8 cellular contexts compared by ENCODE assay signal in the genomic region with DNA sequence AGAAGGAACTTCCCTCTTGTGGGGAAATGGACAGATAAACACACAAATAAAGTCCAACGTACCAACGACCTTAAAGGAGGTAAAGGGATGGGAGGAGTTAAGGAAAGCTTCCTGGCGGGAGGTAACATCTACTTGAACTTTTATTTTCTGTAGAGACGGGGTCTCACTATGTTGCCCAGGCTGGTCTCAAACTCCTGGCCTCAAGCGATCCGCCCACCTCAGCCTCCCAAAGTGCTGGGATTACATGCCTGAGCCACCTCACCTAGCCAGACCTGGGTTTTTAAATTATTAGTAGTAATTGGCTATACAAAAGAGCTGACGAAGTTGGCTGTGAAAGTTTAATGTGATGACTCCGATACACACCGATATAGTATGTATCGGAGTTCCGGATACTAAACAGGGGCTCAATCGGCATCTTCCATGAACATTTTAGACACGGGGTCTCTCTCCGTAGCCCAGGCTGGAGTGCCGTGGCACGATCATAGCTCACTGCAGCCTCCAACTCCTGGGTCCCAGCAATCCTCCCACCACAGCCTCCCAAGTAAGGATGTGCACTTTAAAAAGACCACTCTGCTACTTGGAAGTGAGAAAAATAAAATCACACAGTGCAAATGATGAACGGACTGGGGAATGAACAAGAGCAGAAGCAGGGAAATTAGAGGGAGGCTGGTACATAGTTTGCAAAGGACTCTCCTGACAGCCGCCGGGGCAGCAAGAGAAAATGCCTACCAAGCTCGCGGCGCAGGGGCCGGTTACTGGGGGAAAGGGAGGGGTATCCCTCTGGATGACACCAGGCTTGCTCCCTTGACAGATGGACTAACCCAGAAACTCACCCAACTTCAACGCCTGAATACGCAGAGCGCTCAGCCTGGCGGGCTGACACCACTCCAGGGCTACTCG. TPM values are rescaled to one million over a fixed set of nuclear protein-coding genes. Genes with fewer than 3 reads are reported as not detected.
DNase-seq lines count a peak whose midpoint lies in the region; ATAC-seq, FAIRE-seq and TF ChIP-seq lines count a peak whose summit lies in the region.

No MANE protein-coding gene starts in this region.

- no peak for DNase-seq in cardiac muscle cell (ENCODE audit: low read depth in 1 of 2, low spot score in 1 of 2)
- DNase-seq in cardiac septum (ENCODE audit: low spot score), result no peak
- no peak for DNase-seq in astrocyte (ENCODE audit: low read depth)
- no peak for DNase-seq in lower lobe of right lung
- DNase-seq in uterus, result no peak
- no peak for DNase-seq in frontal cortex (ENCODE audit: low spot score in 2 of 2)
- no peak for DNase-seq in NCI-H345 treated with DMSO at 0.1 percent for 48 hours (lab: John Stamatoyannopoulos, UW; ENCODE audit: unreplicated experiment)
- no peak for DNase-seq in DMS 273 treated with DMSO at 0.1 percent for 48 hours (lab: John Stamatoyannopoulos, UW)

- H3K79me2 ChIP-seq in astrocyte (ENCODE audit: insufficient read depth, low read length), result peaks cover 52% of the 10 kb centered on the region

- peak overlapping the region; percentile 99 for H3K9ac ChIP-seq in astrocyte (ENCODE audit: low read length)

- H3K27ac ChIP-seq in cardiac muscle cell, result peak overlapping the region; percentile 100
- H3K27ac ChIP-seq in astrocyte (ENCODE audit: low read depth, low read length), result peak overlapping the region; percentile 33
- peak overlapping the region; percentile 97 for H3K27ac ChIP-seq in lower lobe of right lung
- H3K27ac ChIP-seq in uterus, result peak overlapping the region; percentile 99

- no peaks in the 10 kb centered on the region for H3K9me3 Mint-ChIP-seq in astrocyte (ENCODE audit: unreplicated experiment)

- peaks cover 4% of the 10 kb centered on the region for H3K36me3 ChIP-seq in cardiac muscle cell
- peaks cover 8% of the 10 kb centered on the region for H3K36me3 ChIP-seq in astrocyte (ENCODE audit: insufficient read depth, low read length)
- H3K36me3 ChIP-seq in lower lobe of right lung, result peaks cover 28% of the 10 kb centered on the region
- H3K36me3 ChIP-seq in uterus, result no peaks in the 10 kb centered on the region

- peak overlapping the region; percentile 86 for H3K4me2 ChIP-seq in astrocyte (ENCODE audit: low read length)

- H3K4me3 ChIP-seq in cardiac muscle cell (peak overlapping the region; percentile 91), astrocyte (ENCODE audit: insufficient read depth, low read depth, low read length) (peak overlapping the region; percentile 77), lower lobe of right lung (peak overlapping the region; percentile 73), uterus (peak overlapping the region; percentile 58 to 90)

- no peaks in the 10 kb centered on the region for H3K27me3 ChIP-seq in cardiac muscle cell
- H3K27me3 ChIP-seq in astrocyte (ENCODE audit: insufficient read depth, low read length), result no peaks in the 10 kb centered on the region
- no peaks in the 10 kb centered on the region for H3K27me3 ChIP-seq in lower lobe of right lung (ENCODE audit: low read depth)
- H3K27me3 ChIP-seq in uterus, result no peaks in the 10 kb centered on the region

- peaks cover 50% of the 10 kb centered on the region for H4K20me1 ChIP-seq in astrocyte (ENCODE audit: insufficient read depth, low read length)

- H3K27me3 Mint-ChIP-seq in astrocyte (ENCODE audit: low read depth, unreplicated experiment), result peaks cover 3% of the 10 kb centered on the region

- H3K4me1 Mint-ChIP-seq in astrocyte (ENCODE audit: low read depth, unreplicated experiment), result peaks cover 17% of the 10 kb centered on the region

- no peak overlapping the region for H2AFZ ChIP-seq in astrocyte (ENCODE audit: low read depth, low read length)

- H3K27ac Mint-ChIP-seq in astrocyte (ENCODE audit: unreplicated experiment), result peak overlapping the region; percentile 79

- no peak for FAIRE-seq in astrocyte (lab: Jason Lieb, UNC)
- no peak for FAIRE-seq in frontal cortex (lab: Jason Lieb, UNC)

- no peak for TF ChIP-seq CTCF in cardiac muscle cell (IDR thresholded peaks at IDR 0.05; ENCODE audit: low read depth, low read length)
- TF ChIP-seq CTCF in astrocyte (IDR thresholded peaks at IDR 0.05; ENCODE audit: insufficient read depth, low read depth, low read length), result no peak
- no peak for TF ChIP-seq CTCF in lower lobe of right lung (IDR thresholded peaks at IDR 0.05)
- TF ChIP-seq CTCF in uterus (IDR thresholded peaks at IDR 0.05), result no peak

- H3K4me1 ChIP-seq in cardiac muscle cell (ENCODE audit: low read depth), result no peaks in the 10 kb centered on the region
- peaks cover 11% of the 10 kb centered on the region for H3K4me1 ChIP-seq in astrocyte (ENCODE audit: insufficient read depth, low read length)
- H3K4me1 ChIP-seq in lower lobe of right lung, result peaks cover 24% of the 10 kb centered on the region
- H3K4me1 ChIP-seq in uterus, result no peaks in the 10 kb centered on the region

- intact Hi-C loops in cardiac septum (cut with DNase I) (loop anchor here (1.0 to 2.0 kb wide), 2 partner anchors 22 to 34 kb away; a partner anchor contains a TSS), lower lobe of right lung (cut with DNase I) (no loop called here), uterus (cut with DNase I; ENCODE audit: low total_unique reads) (no loop called here)

- no peak for ATAC-seq in lower lobe of right lung

- peak overlapping the region; percentile 93 for H3K4me3 Mint-ChIP-seq in astrocyte (ENCODE audit: unreplicated experiment)

- H3K36me3 Mint-ChIP-seq in astrocyte (ENCODE audit: low read depth, unreplicated experiment), result peaks cover 1% of the 10 kb centered on the region

- TF ChIP-seq POLR2A in uterus (IDR thresholded peaks at IDR 0.05), result no peak

- H3K9me3 ChIP-seq in cardiac muscle cell (ENCODE audit: low read depth) (no peaks in the 10 kb centered on the region), astrocyte (ENCODE audit: insufficient read depth, low read depth, low read length) (no peaks in the 10 kb centered on the region), lower lobe of right lung (no peaks in the 10 kb centered on the region), uterus (no peaks in the 10 kb centered on the region)

RNA-seq across cellular contexts. Expression of a gene that starts 1.0 kb away (rescaled TPM):
- total RNA-seq in cardiac muscle cell (34.4 and 36.7 TPM in 2 replicates), cardiac septum (68.9 TPM), astrocyte (27.6 and 30.1 TPM in 2 replicates), lower lobe of right lung (52.8 TPM), uterus (10 to 100 TPM; 13.8 to 63.5 (median 43.7) TPM), frontal cortex (6.5 TPM)
- 37.8 and 45.7 TPM in 2 replicates for polyA plus RNA-seq in cardiac muscle cell

RNA-seq across cellular contexts. Expression of a gene that starts 21.9 kb away (rescaled TPM):
- 79.0 and 80.3 TPM in 2 replicates for total RNA-seq in cardiac muscle cell
- polyA plus RNA-seq in cardiac muscle cell, result 65.3 and 70.8 TPM in 2 replicates
- total RNA-seq in cardiac septum, result 13.6 TPM
- 54.8 and 58.6 TPM in 2 replicates for total RNA-seq in astrocyte
- 27.9 TPM for total RNA-seq in lower lobe of right lung
- total RNA-seq in uterus, result 100 to 1,000 TPM in 1 of 4 donors, 10 to 100 TPM in 3; 21.5 to 106 (median 50.9) TPM
- 26.1 TPM for total RNA-seq in frontal cortex

RNA-seq across cellular contexts. Expression of a gene that starts 34.4 kb away (rescaled TPM):
- total RNA-seq in cardiac muscle cell (35.1 and 42.5 TPM in 2 replicates), cardiac septum (45.7 TPM), astrocyte (61.0 and 62.5 TPM in 2 replicates), lower lobe of right lung (56.0 TPM), uterus (10 to 100 TPM; 29.5 to 79.5 (median 59.8) TPM), frontal cortex (62.4 TPM)
- polyA plus RNA-seq in cardiac muscle cell, result 18.1 and 19.7 TPM in 2 replicates

Comparison
In these comparisons a context has a peak if more than half of its experiments do, and no peak if none do; other contexts are left out.
1. H3K27ac ChIP-seq: peak in every context shown above with its lines; median percentile 100 in cardiac muscle cell; 99 in uterus; 97 in lower lobe of right lung; 33 in astrocyte.